Comparison of ENCODE assay signal across 13 cellular contexts in genomic region chr11:67378544-67378943, GRCh38. TPM values are rescaled to one million over a fixed set of nuclear protein-coding genes. Genes with fewer than 3 reads are reported as not detected.
"Had no signal": no experiment of that assay in that cellular context is flagged by ENCODE, and none has a peak within 500 bp of the region (broad histone marks: within the 10 kb centered on the region; RNA-seq: fewer than 3 reads in every experiment).

No MANE protein-coding gene starts in this region.

- H3K9me3 ChIP-seq: adrenal gland, left ventricle myocardium inferior had no signal

- H3K27me3 ChIP-seq: adrenal gland, hepatocyte had no signal

- H3K36me3 ChIP-seq: adrenal gland, left ventricle myocardium inferior had no signal

- DNase-seq: activated CD4-positive, alpha-beta memory T cell treated with anti-CD3 and anti-CD28 coated beads for 36 hours; activated naive CD4-positive, alpha-beta T cell; adrenal gland; effector memory CD4-positive, alpha-beta T cell; kidney; left ventricle myocardium inferior; stimulated activated CD4-positive, alpha-beta T cell treated with anti-CD3 and anti-CD28 coated beads, Interleukin-2, amount 100 ng/mL, for 24 hours; T-helper 9 cell had no signal

- H3K4me3 ChIP-seq: adrenal gland, coronary artery, hepatocyte, left ventricle myocardium inferior had no signal

- H2AFZ ChIP-seq: hepatocyte had no signal

- H3K9me3 Mint-ChIP-seq: activated CD4-positive, alpha-beta memory T cell treated with anti-CD3 and anti-CD28 coated beads for 36 hours; stimulated activated naive CD8-positive, alpha-beta T cell treated with anti-CD3 and anti-CD28 coated beads, Interleukin-15, Interleukin-2, amounts not matched to agents 100 ng/mL and 50 ng/mL, for 24 hours had no signal

- H3K4me3 Mint-ChIP-seq: activated CD4-positive, alpha-beta memory T cell treated with anti-CD3 and anti-CD28 coated beads for 36 hours; stimulated activated naive CD8-positive, alpha-beta T cell treated with anti-CD3 and anti-CD28 coated beads, Interleukin-15, Interleukin-2, amounts not matched to agents 100 ng/mL and 50 ng/mL, for 24 hours had no signal

- H3K27ac Mint-ChIP-seq: activated CD4-positive, alpha-beta memory T cell treated with anti-CD3 and anti-CD28 coated beads for 36 hours; progenitor cell of endocrine pancreas; stimulated activated naive CD8-positive, alpha-beta T cell treated with anti-CD3 and anti-CD28 coated beads, Interleukin-15, Interleukin-2, amounts not matched to agents 100 ng/mL and 50 ng/mL, for 24 hours had no signal

- H3K36me3 Mint-ChIP-seq: activated CD4-positive, alpha-beta memory T cell treated with anti-CD3 and anti-CD28 coated beads for 36 hours had no signal

- H3K27ac ChIP-seq: adrenal gland, coronary artery, left ventricle myocardium inferior had no signal

- H3K4me2 ChIP-seq: hepatocyte had no signal

- FAIRE-seq: kidney had no signal

RNA-seq across cellular contexts. Expression of gene CLCF1, which starts 5.1 kb away (rescaled TPM):
- total RNA-seq: temporal lobe had no signal

RNA-seq across cellular contexts. Expression of gene TBC1D10C, which starts 25.3 kb away (rescaled TPM):
- total RNA-seq: hepatocyte had no signal
